11 cellular contexts compared by ENCODE assay signal in the genomic region with DNA sequence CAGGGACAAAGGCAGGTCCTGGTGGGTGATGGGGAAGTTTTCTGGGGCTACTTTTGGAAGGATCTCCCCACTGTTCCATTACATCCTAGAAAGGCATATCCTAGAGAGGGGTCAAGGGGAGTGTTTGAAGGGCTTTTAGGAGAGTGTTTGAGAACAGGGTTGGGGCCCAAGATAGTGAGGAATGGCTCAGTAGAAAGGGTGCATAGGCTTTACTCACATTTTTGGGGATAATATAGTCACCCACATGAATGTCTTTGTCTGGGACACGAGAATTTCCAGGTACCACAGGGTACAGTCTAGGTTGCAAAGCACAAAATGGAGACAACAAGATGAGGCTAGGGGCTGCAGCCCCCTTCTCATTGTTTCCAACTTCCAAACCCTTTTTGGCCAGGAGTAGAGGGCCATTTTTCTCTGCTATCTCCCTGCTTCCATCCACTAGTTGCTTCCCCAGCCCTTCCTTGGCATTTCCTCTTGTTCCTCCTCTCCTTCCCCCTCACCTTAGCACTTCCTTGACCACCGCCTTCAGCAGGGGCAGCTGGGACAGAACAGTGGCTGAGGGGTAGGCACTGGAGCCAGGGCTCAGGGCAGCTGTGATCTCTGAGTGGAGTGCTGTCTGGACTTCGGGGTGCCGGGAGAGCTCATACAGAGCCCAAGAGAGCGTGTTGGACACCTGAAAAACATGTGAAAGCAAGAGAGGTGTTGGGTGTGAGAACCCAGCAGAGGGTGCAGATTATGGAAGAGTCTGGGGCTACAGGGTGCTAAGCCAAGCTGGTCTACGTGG. TPM values are rescaled to one million over a fixed set of nuclear protein-coding genes. Genes with fewer than 3 reads are reported as not detected.
DNase-seq lines count a peak whose midpoint lies in the region; TF ChIP-seq lines count a peak whose summit lies in the region.
"Had no signal": no experiment of that assay in that cellular context is flagged by ENCODE, and none has a peak within 500 bp of the region (broad histone marks: within the 10 kb centered on the region; RNA-seq: fewer than 3 reads in every experiment).

No MANE protein-coding gene starts in this region.

- no peak for TF ChIP-seq POLR2A in esophagus muscularis mucosa (IDR thresholded peaks at IDR 0.05; ENCODE audit: low read depth)

- H3K36me3 ChIP-seq in rectal smooth muscle tissue (ENCODE audit: control insufficient read depth, insufficient read depth, low read length) (peaks cover 2% of the 10 kb centered on the region), esophagus muscularis mucosa (peaks cover 0 to 21% (median 11%) of the 10 kb centered on the region in 4 donors)
- H3K36me3 ChIP-seq: transverse colon had no signal

- no peak overlapping the region for H3K9ac ChIP-seq in rectal smooth muscle tissue (ENCODE audit: low read length)

- 78% methylated on average over 6 of the region's 6 CpGs for WGBS in esophagus muscularis mucosa

- in situ Hi-C loops in G401 (cut with HindIII; ENCODE audit: low sequenced_read_pairs), result no loop called here

- H3K9me3 Mint-ChIP-seq in activated T-cell treated with anti-CD3 and anti-CD28 coated beads, Interleukin-2, amount 50 U/mL, for 24 hours, result no peaks in the 10 kb centered on the region

- H3K27ac ChIP-seq in VCaP (peak overlapping the region; percentile 56; the same call in 1 of the 2 replicates), epithelial cell of prostate (peak overlapping the region; percentile 78), rectal smooth muscle tissue (ENCODE audit: low read depth, low read length) (no peak overlapping the region), esophagus muscularis mucosa (replicated peaks in 1 of 4) (no peak overlapping the region)
- H3K27ac ChIP-seq: HL-60, transverse colon had no signal

- H3K27me3 Mint-ChIP-seq in activated T-cell treated with anti-CD3 and anti-CD28 coated beads, Interleukin-2, amount 50 U/mL, for 24 hours, result peaks cover 13% of the 10 kb centered on the region

- peak overlapping the region; percentile 63 for H3K27ac Mint-ChIP-seq in activated T-cell treated with anti-CD3 and anti-CD28 coated beads, Interleukin-2, amount 50 U/mL, for 24 hours

- TF ChIP-seq CTCF in VCaP (conservative IDR thresholded peaks at IDR 0.05), result no peak
- no peak for TF ChIP-seq CTCF in esophagus muscularis mucosa (IDR thresholded peaks at IDR 0.05)

- peaks cover 56% of the 10 kb centered on the region for H3K4me1 Mint-ChIP-seq in activated T-cell treated with anti-CD3 and anti-CD28 coated beads, Interleukin-2, amount 50 U/mL, for 24 hours (ENCODE audit: low read depth)

- H3K27me3 ChIP-seq in rectal smooth muscle tissue (ENCODE audit: control insufficient read depth, insufficient read depth, low read length) (peaks cover 27% of the 10 kb centered on the region), esophagus muscularis mucosa (peaks cover 0 to 60% (median 36%) of the 10 kb centered on the region in 4 donors)

- no peak for DNase-seq in activated T-cell treated with anti-CD3 and anti-CD28 coated beads, Interleukin-2, amount 50 U/mL, for 24 hours
- DNase-seq in activated T-cell treated with anti-CD3 and anti-CD28 coated beads, Interleukin-2, amount 50 U/mL, for 1 hour, result no peak
- DNase-seq in epithelial cell of prostate (ENCODE audit: low read depth, low spot score) (no peak), esophagus muscularis mucosa (ENCODE audit: extremely low spot score) (no peak), NCI-H1436 treated with DMSO at 0.1 percent for 48 hours (lab: John Stamatoyannopoulos, UW) (no peak), G401 (ENCODE audit: low spot score) (no peak)
- DNase-seq: hippocampal formation had no signal

- peak overlapping the region; percentile 65 for H3K4me3 ChIP-seq in rectal smooth muscle tissue (ENCODE audit: low read length)
- H3K4me3 ChIP-seq in esophagus muscularis mucosa, result peak overlapping the region in 2 of 4 donors; percentile 41 to 60

- peaks cover 79% of the 10 kb centered on the region for H3K36me3 Mint-ChIP-seq in activated T-cell treated with anti-CD3 and anti-CD28 coated beads, Interleukin-2, amount 50 U/mL, for 24 hours (ENCODE audit: low read depth)

- no peaks in the 10 kb centered on the region for H3K9me3 ChIP-seq in esophagus muscularis mucosa
- H3K9me3 ChIP-seq: transverse colon had no signal

- peak overlapping the region; percentile 91 for H3K4me3 Mint-ChIP-seq in activated T-cell treated with anti-CD3 and anti-CD28 coated beads, Interleukin-2, amount 50 U/mL, for 24 hours

- intact Hi-C loops in esophagus muscularis mucosa (cut with DNase I), result no loop called here

- H3K4me1 ChIP-seq in rectal smooth muscle tissue (ENCODE audit: control insufficient read depth, insufficient read depth, low read length) (peaks cover 9% of the 10 kb centered on the region), esophagus muscularis mucosa (peaks cover 25 to 34% (median 29%) of the 10 kb centered on the region in 4 donors)

- no peak for TF ChIP-seq EP300 in esophagus muscularis mucosa (IDR thresholded peaks at IDR 0.05)

RNA-seq across cellular contexts. Expression of a gene that starts 2.8 kb away (rescaled TPM):
- total RNA-seq in esophagus muscularis mucosa, result under 1 TPM in 2 of 4 donors, not detected in 2; 0.32 to 0.66 TPM
- 0.18 and 3.9 TPM in 2 replicates for total RNA-seq in G401 (2014; rRNA removed; shearing (Covaris generic))

RNA-seq across cellular contexts. Expression of a gene that starts 7.8 kb away (rescaled TPM):
- total RNA-seq in esophagus muscularis mucosa, result 1 to 10 TPM; 4.2 to 9.8 (median 5.7) TPM
- 15.6 and 30.1 TPM in 2 replicates for total RNA-seq in G401 (2014; rRNA removed; shearing (Covaris generic))

RNA-seq across cellular contexts. Expression of a gene that starts 8.3 kb away (rescaled TPM):
- total RNA-seq in esophagus muscularis mucosa, result 10 to 100 TPM in 2 of 4 donors, 1 to 10 TPM in 2; 6.6 to 13.2 (median 10.0) TPM
- 5.1 and 7.0 TPM in 2 replicates for total RNA-seq in G401 (2014; rRNA removed; shearing (Covaris generic))

RNA-seq across cellular contexts. Expression of a gene that starts 9.2 kb away (rescaled TPM):
- 10 to 100 TPM in 2 of 4 donors, 1 to 10 TPM in 2; 5.6 to 16.9 (median 10.7) TPM for total RNA-seq in esophagus muscularis mucosa
- 7.2 and 14.2 TPM in 2 replicates for total RNA-seq in G401 (2014; rRNA removed; shearing (Covaris generic))

RNA-seq across cellular contexts. Expression of a gene that starts 12.0 kb away (rescaled TPM):
- 10 to 100 TPM; 43.6 to 85.7 (median 71.3) TPM for total RNA-seq in esophagus muscularis mucosa
- 721 and 790 TPM in 2 replicates for total RNA-seq in G401 (2014; rRNA removed; shearing (Covaris generic))

Comparison
In these comparisons a context has a peak if more than half of its experiments do, and no peak if none do; other contexts are left out.
1. H3K27ac ChIP-seq: peak in VCaP (single experiment) and epithelial cell of prostate (single experiment); none in rectal smooth muscle tissue (single experiment) and esophagus muscularis mucosa (0 of 4).